ENCODE assay signal across 11 cellular contexts in the genomic region with DNA sequence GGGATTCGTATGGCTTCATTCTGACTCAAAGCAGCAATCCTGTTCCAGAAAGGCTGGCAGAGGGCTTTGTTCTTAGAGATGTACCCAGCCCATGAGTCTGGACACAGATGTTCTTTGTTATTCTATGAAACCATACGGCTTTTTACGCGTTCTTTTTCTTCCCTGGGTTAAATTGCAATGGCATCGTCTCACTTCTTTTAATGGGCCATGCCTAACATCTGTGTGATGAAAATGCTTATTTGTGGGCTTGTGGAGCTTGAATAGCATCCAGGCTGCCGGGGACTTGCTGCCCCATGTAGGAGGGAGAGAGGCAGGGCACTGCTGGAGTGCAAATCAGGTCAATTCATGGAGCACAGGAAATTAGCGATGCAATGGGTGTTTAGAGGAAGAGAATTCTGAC. TPM values are rescaled to one million over a fixed set of nuclear protein-coding genes. Genes with fewer than 3 reads are reported as not detected.
A peak's percentile ranks its signal among the peaks of the same experiment; 100 is the strongest.
DNase-seq lines count a peak whose midpoint lies in the region; ATAC-seq and TF ChIP-seq lines count a peak whose summit lies in the region.
"Had no signal": no experiment of that assay in that cellular context is flagged by ENCODE, and none has a peak within 500 bp of the region (broad histone marks: within the 10 kb centered on the region; RNA-seq: fewer than 3 reads in every experiment).

No MANE protein-coding gene starts in this region.

- no peak for ATAC-seq in activated T-cell treated with anti-CD3 and anti-CD28 coated beads, Interleukin-2, amount 50 U/mL, for 4 hours
- no peak for ATAC-seq in HG02981 (IDR thresholded peaks at IDR 0.05; ENCODE audit: unreplicated experiment)
- ATAC-seq in GM19452 (IDR thresholded peaks at IDR 0.05; ENCODE audit: unreplicated experiment), result no peak

- TF ChIP-seq CTCF in WERI-Rb-1 (IDR thresholded peaks at IDR 0.05; ENCODE audit: low read depth, low read length) (no peak), foreskin fibroblast (IDR thresholded peaks at IDR 0.05; ENCODE audit: low read depth, low read length) (no peak)

- no peaks in the 10 kb centered on the region for H3K9me3 ChIP-seq in WERI-Rb-1 (ENCODE audit: severe bottlenecking)
- H3K9me3 ChIP-seq: ovary had no signal

- no peak overlapping the region for H3K27ac ChIP-seq in WERI-Rb-1
- H3K27ac ChIP-seq: HL-60, ovary had no signal

- H3K36me3 Mint-ChIP-seq in activated T-cell treated with anti-CD3 and anti-CD28 coated beads, Interleukin-2, amount 50 U/mL, for 24 hours (ENCODE audit: low read depth), result no peaks in the 10 kb centered on the region
- no peaks in the 10 kb centered on the region for H3K36me3 Mint-ChIP-seq in activated T-cell treated with anti-CD3 and anti-CD28 coated beads, Interleukin-2, amount 50 U/mL, for 4 hours (ENCODE audit: insufficient read depth)
- H3K36me3 Mint-ChIP-seq: activated naive CD8-positive, alpha-beta T cell had no signal

- H3K4me3 ChIP-seq in WERI-Rb-1 (ENCODE audit: low read depth, low read length) (no peak overlapping the region), foreskin fibroblast (ENCODE audit: low read depth in 1 of 2, low read length in 2 of 2) (peak overlapping the region in 1 of 2 donors; percentile 18)
- H3K4me3 ChIP-seq: ovary had no signal

- H3K27me3 Mint-ChIP-seq in activated T-cell treated with anti-CD3 and anti-CD28 coated beads, Interleukin-2, amount 50 U/mL, for 24 hours, result peaks cover 22% of the 10 kb centered on the region
- H3K27me3 Mint-ChIP-seq in activated T-cell treated with anti-CD3 and anti-CD28 coated beads, Interleukin-2, amount 50 U/mL, for 4 hours (ENCODE audit: low read depth), result peaks cover 5% of the 10 kb centered on the region

- peaks cover 39% of the 10 kb centered on the region for H3K4me1 Mint-ChIP-seq in activated T-cell treated with anti-CD3 and anti-CD28 coated beads, Interleukin-2, amount 50 U/mL, for 24 hours (ENCODE audit: low read depth)
- peaks cover 35% of the 10 kb centered on the region for H3K4me1 Mint-ChIP-seq in activated T-cell treated with anti-CD3 and anti-CD28 coated beads, Interleukin-2, amount 50 U/mL, for 4 hours (ENCODE audit: low read depth)

- peaks cover 3% of the 10 kb centered on the region for H3K9me3 Mint-ChIP-seq in activated T-cell treated with anti-CD3 and anti-CD28 coated beads, Interleukin-2, amount 50 U/mL, for 24 hours
- H3K9me3 Mint-ChIP-seq in activated T-cell treated with anti-CD3 and anti-CD28 coated beads, Interleukin-2, amount 50 U/mL, for 4 hours, result no peaks in the 10 kb centered on the region

- no peak overlapping the region for H3K4me3 Mint-ChIP-seq in activated T-cell treated with anti-CD3 and anti-CD28 coated beads, Interleukin-2, amount 50 U/mL, for 24 hours
- H3K4me3 Mint-ChIP-seq in activated T-cell treated with anti-CD3 and anti-CD28 coated beads, Interleukin-2, amount 50 U/mL, for 4 hours, result no peak overlapping the region
- H3K4me3 Mint-ChIP-seq: activated naive CD8-positive, alpha-beta T cell had no signal

- no peaks in the 10 kb centered on the region for H3K36me3 ChIP-seq in WERI-Rb-1
- H3K36me3 ChIP-seq: ovary had no signal

- DNase-seq in activated T-cell treated with anti-CD3 and anti-CD28 coated beads, Interleukin-2, amount 50 U/mL, for 24 hours, result no peak
- DNase-seq in activated T-cell treated with anti-CD3 and anti-CD28 coated beads, Interleukin-2, amount 50 U/mL, for 4 hours, result no peak
- DNase-seq in WERI-Rb-1 (peak; percentile 4), foreskin fibroblast (peak; percentile 85 to 93), superior temporal gyrus (ENCODE audit: extremely low spot score) (peak; percentile 59), glomerular visceral epithelial cell (ENCODE audit: extremely low spot score) (no peak)
- DNase-seq: ovary had no signal

- H3K27me3 ChIP-seq in WERI-Rb-1 (ENCODE audit: insufficient read depth, low read depth, severe bottlenecking), result no peaks in the 10 kb centered on the region
- H3K27me3 ChIP-seq: ovary had no signal

- H3K27ac Mint-ChIP-seq in activated T-cell treated with anti-CD3 and anti-CD28 coated beads, Interleukin-2, amount 50 U/mL, for 24 hours, result peak overlapping the region; percentile 86

RNA-seq across cellular contexts. Expression of a gene that starts 19.4 kb away (rescaled TPM):
- 10 to 100 TPM in 1 of 3 donors, 1 to 10 TPM in 2; 8.8 to 11.4 (median 9.3) TPM for total RNA-seq in activated T-cell treated with anti-CD3 and anti-CD28 coated beads, Interleukin-2, amount 50 U/mL, for 4 hours

Comparison
In these comparisons a context has a peak if more than half of its experiments do, and no peak if none do; other contexts are left out.
1. DNase-seq: peak in WERI-Rb-1 (single experiment), foreskin fibroblast (2 of 2) and superior temporal gyrus (single experiment); none in activated T-cell treated with anti-CD3 and anti-CD28 coated beads, Interleukin-2, amount 50 U/mL, for 24 hours (single experiment), activated T-cell treated with anti-CD3 and anti-CD28 coated beads, Interleukin-2, amount 50 U/mL, for 4 hours (single experiment) and glomerular visceral epithelial cell (single experiment).